In genomic region chr10:119663866-119664698, GRCh38 we compare ENCODE assay signal across 1 cellular context.
A peak's percentile ranks its signal among the peaks of the same experiment; 100 is the strongest.
TF ChIP-seq lines count a peak whose summit lies in the region.

No MANE protein-coding gene starts in this region.

TF ChIP-seq in GM12878, 131 proteins besides CTCF, POLR2A, EP300 and RAD21 (continued from another document):
- no peak for TF ChIP-seq ZBTB33 (IDR thresholded peaks at IDR 0.05)
- no peak for TF ChIP-seq STAT3 (IDR thresholded peaks at IDR 0.05; ENCODE audit: low read depth, low read length)
- TF ChIP-seq, protein P1, sequence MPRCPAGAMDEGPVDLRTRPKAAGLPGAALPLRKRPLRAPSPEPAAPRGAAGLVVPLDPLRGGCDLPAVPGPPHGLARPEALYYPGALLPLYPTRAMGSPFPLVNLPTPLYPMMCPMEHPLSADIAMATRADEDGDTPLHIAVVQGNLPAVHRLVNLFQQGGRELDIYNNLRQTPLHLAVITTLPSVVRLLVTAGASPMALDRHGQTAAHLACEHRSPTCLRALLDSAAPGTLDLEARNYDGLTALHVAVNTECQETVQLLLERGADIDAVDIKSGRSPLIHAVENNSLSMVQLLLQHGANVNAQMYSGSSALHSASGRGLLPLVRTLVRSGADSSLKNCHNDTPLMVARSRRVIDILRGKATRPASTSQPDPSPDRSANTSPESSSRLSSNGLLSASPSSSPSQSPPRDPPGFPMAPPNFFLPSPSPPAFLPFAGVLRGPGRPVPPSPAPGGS (IDR thresholded peaks at IDR 0.05; ENCODE audit: borderline replicate concordance, insufficient read depth, low read depth, low read length, poor library complexity, severe bottlenecking), result no peak
- TF ChIP-seq PAX5 (IDR thresholded peaks at IDR 0.05; ENCODE audit: borderline replicate concordance, low read depth, low read length), result no peak
- TF ChIP-seq CREM (IDR thresholded peaks at IDR 0.05; ENCODE audit: low read depth), result 0 out of 2 replicates have a peak, but pooled peaks have one; percentile 17
- TF ChIP-seq RUNX3 (IDR thresholded peaks at IDR 0.05; ENCODE audit: low read length), result peak; percentile 42; the same call in 1 of the 2 replicates
- no peak for TF ChIP-seq E2F4 (IDR thresholded peaks at IDR 0.05; ENCODE audit: low read depth, low read length)
